Comparison of ENCODE assay signal across 1 cellular context in genomic region chr17:78248051-78248914, GRCh38.
TF ChIP-seq lines count a peak whose summit lies in the region.

No MANE protein-coding gene starts in this region.

TF ChIP-seq in HepG2, 621 proteins besides CTCF, POLR2A, EP300 and RAD21 (continued from another document and continues in another):
- TF ChIP-seq, protein P1, sequence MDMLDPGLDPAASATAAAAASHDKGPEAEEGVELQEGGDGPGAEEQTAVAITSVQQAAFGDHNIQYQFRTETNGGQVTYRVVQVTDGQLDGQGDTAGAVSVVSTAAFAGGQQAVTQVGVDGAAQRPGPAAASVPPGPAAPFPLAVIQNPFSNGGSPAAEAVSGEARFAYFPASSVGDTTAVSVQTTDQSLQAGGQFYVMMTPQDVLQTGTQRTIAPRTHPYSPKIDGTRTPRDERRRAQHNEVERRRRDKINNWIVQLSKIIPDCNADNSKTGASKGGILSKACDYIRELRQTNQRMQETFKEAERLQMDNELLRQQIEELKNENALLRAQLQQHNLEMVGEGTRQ (IDR thresholded peaks at IDR 0.05; ENCODE audit: low read depth, low read length) = no peak
- TF ChIP-seq, protein P1 (CRISPR knock-in tag; IDR thresholded peaks at IDR 0.05; ENCODE audit: borderline replicate concordance) = peak; percentile 52; the same call in 1 of the 2 replicates
- peak; percentile 25; the same call in 1 of the 2 replicates for TF ChIP-seq GABPB1 (CRISPR knock-in tag; IDR thresholded peaks at IDR 0.05)
- TF ChIP-seq ZMYM2 (CRISPR knock-in tag; IDR thresholded peaks at IDR 0.05) = no peak
- TF ChIP-seq REPIN1 (CRISPR knock-in tag; IDR thresholded peaks at IDR 0.05; ENCODE audit: borderline replicate concordance, low read depth) = no peak
- TF ChIP-seq, protein P2, sequence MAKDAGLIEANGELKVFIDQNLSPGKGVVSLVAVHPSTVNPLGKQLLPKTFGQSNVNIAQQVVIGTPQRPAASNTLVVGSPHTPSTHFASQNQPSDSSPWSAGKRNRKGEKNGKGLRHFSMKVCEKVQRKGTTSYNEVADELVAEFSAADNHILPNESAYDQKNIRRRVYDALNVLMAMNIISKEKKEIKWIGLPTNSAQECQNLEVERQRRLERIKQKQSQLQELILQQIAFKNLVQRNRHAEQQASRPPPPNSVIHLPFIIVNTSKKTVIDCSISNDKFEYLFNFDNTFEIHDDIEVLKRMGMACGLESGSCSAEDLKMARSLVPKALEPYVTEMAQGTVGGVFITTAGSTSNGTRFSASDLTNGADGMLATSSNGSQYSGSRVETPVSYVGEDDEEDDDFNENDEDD (CRISPR knock-in tag; IDR thresholded peaks at IDR 0.05; ENCODE audit: borderline replicate concordance) = peak; percentile 71; the same call in 1 of the 2 replicates
- TF ChIP-seq ZFP91 (CRISPR knock-in tag; IDR thresholded peaks at IDR 0.05; ENCODE audit: borderline replicate concordance) = peak; percentile 60
- TF ChIP-seq KLF16 (CRISPR knock-in tag; IDR thresholded peaks at IDR 0.05) = 0 out of 4 replicates have a peak, but pooled peaks of 1 of the 2 experiments have one; percentile 37
- peak; percentile 72 for TF ChIP-seq NR2F6 (IDR thresholded peaks at IDR 0.05)
- peak; percentile 62 for TF ChIP-seq NR2F6 (CRISPR knock-in tag; IDR thresholded peaks at IDR 0.05)
- TF ChIP-seq, protein P3, sequence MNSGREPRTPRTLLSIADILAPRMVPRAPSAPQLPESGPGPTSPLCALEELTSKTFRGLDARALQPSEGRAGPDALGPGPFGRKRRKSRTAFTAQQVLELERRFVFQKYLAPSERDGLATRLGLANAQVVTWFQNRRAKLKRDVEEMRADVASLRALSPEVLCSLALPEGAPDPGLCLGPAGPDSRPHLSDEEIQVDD (CRISPR knock-in tag; IDR thresholded peaks at IDR 0.05; ENCODE audit: borderline replicate concordance) = 0 out of 2 replicates have a peak, but pooled peaks have one; percentile 75
- TF ChIP-seq CREB1 (IDR thresholded peaks at IDR 0.05) = 0 out of 2 replicates have a peak, but pooled peaks have one; percentile 25
- no peak for TF ChIP-seq CREB1 (CRISPR knock-in tag; IDR thresholded peaks at IDR 0.05)
- TF ChIP-seq THAP11 (CRISPR knock-in tag; IDR thresholded peaks at IDR 0.05) = 0 out of 2 replicates have a peak, but pooled peaks have one; percentile 22
- TF ChIP-seq ARNTL (CRISPR knock-in tag; IDR thresholded peaks at IDR 0.05) = no peak
- no peak for TF ChIP-seq ZNF101 (CRISPR knock-in tag; IDR thresholded peaks at IDR 0.05; ENCODE audit: borderline replicate concordance, low read depth)
- TF ChIP-seq NCOR1 (IDR thresholded peaks at IDR 0.05; ENCODE audit: borderline replicate concordance, low read length) = no peak
- no peak for TF ChIP-seq ZNF550 (CRISPR knock-in tag; IDR thresholded peaks at IDR 0.05; ENCODE audit: borderline replicate concordance)
- TF ChIP-seq TIGD3 (CRISPR knock-in tag; IDR thresholded peaks at IDR 0.05; ENCODE audit: borderline replicate concordance) = no peak
- TF ChIP-seq NRL (CRISPR knock-in tag; IDR thresholded peaks at IDR 0.05; ENCODE audit: borderline replicate concordance) = no peak
- TF ChIP-seq ZNF207 (IDR thresholded peaks at IDR 0.05; ENCODE audit: borderline replicate concordance) = no peak
- no peak for TF ChIP-seq BCLAF1 (IDR thresholded peaks at IDR 0.05)
- TF ChIP-seq SALL1 (CRISPR knock-in tag; IDR thresholded peaks at IDR 0.05) = peak; percentile 46; the same call in 1 of the 2 replicates
- peak; percentile 20; the same call in 1 of the 2 replicates for TF ChIP-seq MXD4 (CRISPR knock-in tag; IDR thresholded peaks at IDR 0.05)
- TF ChIP-seq JARID2 (CRISPR knock-in tag; IDR thresholded peaks at IDR 0.05; ENCODE audit: insufficient replicate concordance) = no peak
- TF ChIP-seq ZFX (CRISPR knock-in tag; IDR thresholded peaks at IDR 0.05; ENCODE audit: low read depth) = peak; percentile 52; the same call in 1 of the 2 replicates
- peak in 1 of 2 experiments; percentile 46; a peak in 1 of 4 replicates for TF ChIP-seq NR2F1 (CRISPR knock-in tag; IDR thresholded peaks at IDR 0.05)
- no peak for TF ChIP-seq ZNF143 (CRISPR knock-in tag; IDR thresholded peaks at IDR 0.05)
- no peak; the same call in 1 of the 2 replicates for TF ChIP-seq PPARG (CRISPR knock-in tag; conservative IDR thresholded peaks at IDR 0.05)
- 0 out of 2 replicates have a peak, but pooled peaks have one; percentile 12 for TF ChIP-seq RXRA (CRISPR knock-in tag; IDR thresholded peaks at IDR 0.05)
- TF ChIP-seq MEF2D (CRISPR knock-in tag; IDR thresholded peaks at IDR 0.05) = 0 out of 2 replicates have a peak, but pooled peaks have one; percentile 44
- TF ChIP-seq ZNF333 (CRISPR knock-in tag; IDR thresholded peaks at IDR 0.05; ENCODE audit: borderline replicate concordance) = 0 out of 2 replicates have a peak, but pooled peaks have one; percentile 22
- TF ChIP-seq ZNF687 (CRISPR knock-in tag; IDR thresholded peaks at IDR 0.05) = peak; percentile 96
- no peak for TF ChIP-seq KDM5B (CRISPR knock-in tag; IDR thresholded peaks at IDR 0.05; ENCODE audit: borderline replicate concordance)
- TF ChIP-seq, protein P4, sequence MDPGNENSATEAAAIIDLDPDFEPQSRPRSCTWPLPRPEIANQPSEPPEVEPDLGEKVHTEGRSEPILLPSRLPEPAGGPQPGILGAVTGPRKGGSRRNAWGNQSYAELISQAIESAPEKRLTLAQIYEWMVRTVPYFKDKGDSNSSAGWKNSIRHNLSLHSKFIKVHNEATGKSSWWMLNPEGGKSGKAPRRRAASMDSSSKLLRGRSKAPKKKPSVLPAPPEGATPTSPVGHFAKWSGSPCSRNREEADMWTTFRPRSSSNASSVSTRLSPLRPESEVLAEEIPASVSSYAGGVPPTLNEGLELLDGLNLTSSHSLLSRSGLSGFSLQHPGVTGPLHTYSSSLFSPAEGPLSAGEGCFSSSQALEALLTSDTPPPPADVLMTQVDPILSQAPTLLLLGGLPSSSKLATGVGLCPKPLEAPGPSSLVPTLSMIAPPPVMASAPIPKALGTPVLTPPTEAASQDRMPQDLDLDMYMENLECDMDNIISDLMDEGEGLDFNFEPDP (CRISPR knock-in tag; conservative IDR thresholded peaks at IDR 0.05) = no peak
- TF ChIP-seq THRA (CRISPR knock-in tag; IDR thresholded peaks at IDR 0.05; ENCODE audit: borderline replicate concordance) = peak; percentile 81; the same call in 1 of the 2 replicates
